2 cellular contexts compared by ENCODE assay signal in the genomic region with DNA sequence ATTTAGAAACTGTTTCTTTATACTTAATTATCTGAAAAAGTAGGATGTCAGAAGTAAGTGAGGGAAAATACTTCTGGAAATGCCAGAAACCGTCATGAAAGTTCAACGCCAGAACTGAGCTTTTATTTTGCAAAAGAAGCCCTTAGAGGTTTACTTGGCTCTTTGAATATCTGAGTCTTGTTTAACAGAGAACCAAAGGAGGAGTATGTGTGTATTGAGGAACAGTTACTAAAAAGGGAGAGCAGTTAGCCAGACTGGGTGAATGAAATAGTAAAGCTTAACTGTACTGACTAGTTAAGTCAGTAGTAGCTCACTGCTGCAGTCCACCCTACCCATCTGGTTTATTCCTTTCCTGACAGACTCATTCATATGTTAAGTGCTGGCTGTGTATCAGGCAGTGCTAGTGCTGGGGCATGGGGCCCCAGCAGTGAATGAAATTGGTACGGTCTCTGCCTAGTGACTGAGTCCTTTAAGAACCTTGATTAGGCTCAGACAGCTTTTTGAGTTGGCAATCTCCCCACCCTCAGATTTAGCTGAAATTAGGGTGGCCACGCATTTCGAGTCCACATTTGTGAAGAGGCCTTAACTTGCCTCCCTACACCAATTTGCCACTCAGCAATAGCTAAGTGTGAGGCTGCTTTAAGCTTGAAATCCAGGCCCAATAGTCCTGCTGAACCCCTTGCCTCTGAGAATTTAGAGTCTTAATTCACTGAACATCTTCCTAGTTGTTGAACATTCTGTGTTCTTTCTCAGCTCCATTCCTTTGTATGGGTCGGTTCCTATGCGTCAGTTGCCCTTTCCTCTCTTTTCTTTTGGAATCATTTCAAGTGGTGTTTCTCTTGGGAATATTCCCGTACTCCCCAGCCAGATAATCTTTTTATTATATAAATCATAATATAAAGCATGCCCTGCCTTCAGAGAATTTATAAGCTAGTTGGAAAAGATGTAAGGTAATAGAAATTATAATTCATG.
TF ChIP-seq lines count a peak whose summit lies in the region.

No MANE protein-coding gene starts in this region.

TF ChIP-seq in SK-N-SH treated with all-trans-retinoic acid at 6 μM for 48 hours, 23 proteins besides CTCF, POLR2A, EP300 and RAD21 (continued from another document):
- TF ChIP-seq, protein P1, sequence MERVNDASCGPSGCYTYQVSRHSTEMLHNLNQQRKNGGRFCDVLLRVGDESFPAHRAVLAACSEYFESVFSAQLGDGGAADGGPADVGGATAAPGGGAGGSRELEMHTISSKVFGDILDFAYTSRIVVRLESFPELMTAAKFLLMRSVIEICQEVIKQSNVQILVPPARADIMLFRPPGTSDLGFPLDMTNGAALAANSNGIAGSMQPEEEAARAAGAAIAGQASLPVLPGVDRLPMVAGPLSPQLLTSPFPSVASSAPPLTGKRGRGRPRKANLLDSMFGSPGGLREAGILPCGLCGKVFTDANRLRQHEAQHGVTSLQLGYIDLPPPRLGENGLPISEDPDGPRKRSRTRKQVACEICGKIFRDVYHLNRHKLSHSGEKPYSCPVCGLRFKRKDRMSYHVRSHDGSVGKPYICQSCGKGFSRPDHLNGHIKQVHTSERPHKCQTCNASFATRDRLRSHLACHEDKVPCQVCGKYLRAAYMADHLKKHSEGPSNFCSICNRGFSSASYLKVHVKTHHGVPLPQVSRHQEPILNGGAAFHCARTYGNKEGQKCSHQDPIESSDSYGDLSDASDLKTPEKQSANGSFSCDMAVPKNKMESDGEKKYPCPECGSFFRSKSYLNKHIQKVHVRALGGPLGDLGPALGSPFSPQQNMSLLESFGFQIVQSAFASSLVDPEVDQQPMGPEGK (CRISPR knock-in tag; IDR thresholded peaks at IDR 0.05; ENCODE audit: borderline replicate concordance) = no peak
- TF ChIP-seq, protein P2, sequence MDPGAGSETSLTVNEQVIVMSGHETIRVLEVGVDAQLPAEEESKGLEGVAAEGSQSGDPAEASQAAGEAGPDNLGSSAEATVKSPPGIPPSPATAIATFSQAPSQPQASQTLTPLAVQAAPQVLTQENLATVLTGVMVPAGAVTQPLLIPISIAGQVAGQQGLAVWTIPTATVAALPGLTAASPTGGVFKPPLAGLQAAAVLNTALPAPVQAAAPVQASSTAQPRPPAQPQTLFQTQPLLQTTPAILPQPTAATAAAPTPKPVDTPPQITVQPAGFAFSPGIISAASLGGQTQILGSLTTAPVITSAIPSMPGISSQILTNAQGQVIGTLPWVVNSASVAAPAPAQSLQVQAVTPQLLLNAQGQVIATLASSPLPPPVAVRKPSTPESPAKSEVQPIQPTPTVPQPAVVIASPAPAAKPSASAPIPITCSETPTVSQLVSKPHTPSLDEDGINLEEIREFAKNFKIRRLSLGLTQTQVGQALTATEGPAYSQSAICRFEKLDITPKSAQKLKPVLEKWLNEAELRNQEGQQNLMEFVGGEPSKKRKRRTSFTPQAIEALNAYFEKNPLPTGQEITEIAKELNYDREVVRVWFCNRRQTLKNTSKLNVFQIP (CRISPR knock-in tag; IDR thresholded peaks at IDR 0.05; ENCODE audit: borderline replicate concordance, low read depth) = no peak
- TF ChIP-seq SNAI2 (CRISPR knock-in tag; IDR thresholded peaks at IDR 0.05) = no peak
- no peak for TF ChIP-seq ZFP3 (CRISPR knock-in tag; IDR thresholded peaks at IDR 0.05)
- no peak for TF ChIP-seq CREB5 (CRISPR knock-in tag; IDR thresholded peaks at IDR 0.05; ENCODE audit: low read depth)
- no peak for TF ChIP-seq ZC3H10 (CRISPR knock-in tag; IDR thresholded peaks at IDR 0.05)
- no peak for TF ChIP-seq GLIS3 (CRISPR knock-in tag; IDR thresholded peaks at IDR 0.05)
- no peak for TF ChIP-seq ARNTL (CRISPR knock-in tag; IDR thresholded peaks at IDR 0.05; ENCODE audit: borderline replicate concordance, low read depth)
- TF ChIP-seq BACH2 (CRISPR knock-in tag; IDR thresholded peaks at IDR 0.05; ENCODE audit: borderline replicate concordance) = no peak
- no peak for TF ChIP-seq ZNF565 (CRISPR knock-in tag; conservative IDR thresholded peaks at IDR 0.05; ENCODE audit: low read depth)
- no peak for TF ChIP-seq OSR1 (CRISPR knock-in tag; IDR thresholded peaks at IDR 0.05)

TF ChIP-seq in SK-N-SH, 30 proteins besides CTCF, POLR2A, EP300 and RAD21 (continued from another document):
- TF ChIP-seq RXRA (IDR thresholded peaks at IDR 0.05; ENCODE audit: borderline replicate concordance, low read depth) (no peak), YY1 (IDR thresholded peaks at IDR 0.05; ENCODE audit: low read depth) (no peak), FOXM1 (IDR thresholded peaks at IDR 0.05; ENCODE audit: low read depth) (no peak), POLR2AphosphoS5 (IDR thresholded peaks at IDR 0.05; ENCODE audit: low read depth, low read length) (no peak), PBX3 (IDR thresholded peaks at IDR 0.05) (no peak), GABPA (IDR thresholded peaks at IDR 0.05; ENCODE audit: low read depth) (no peak), RCOR1 (IDR thresholded peaks at IDR 0.05; ENCODE audit: low read length) (no peak), TCF12 (IDR thresholded peaks at IDR 0.05) (no peak), IRF3 (IDR thresholded peaks at IDR 0.05; ENCODE audit: low read depth, low read length) (no peak), SMC3 (IDR thresholded peaks at IDR 0.05; ENCODE audit: low read depth, low read length) (no peak)
- TF ChIP-seq, protein P3, sequence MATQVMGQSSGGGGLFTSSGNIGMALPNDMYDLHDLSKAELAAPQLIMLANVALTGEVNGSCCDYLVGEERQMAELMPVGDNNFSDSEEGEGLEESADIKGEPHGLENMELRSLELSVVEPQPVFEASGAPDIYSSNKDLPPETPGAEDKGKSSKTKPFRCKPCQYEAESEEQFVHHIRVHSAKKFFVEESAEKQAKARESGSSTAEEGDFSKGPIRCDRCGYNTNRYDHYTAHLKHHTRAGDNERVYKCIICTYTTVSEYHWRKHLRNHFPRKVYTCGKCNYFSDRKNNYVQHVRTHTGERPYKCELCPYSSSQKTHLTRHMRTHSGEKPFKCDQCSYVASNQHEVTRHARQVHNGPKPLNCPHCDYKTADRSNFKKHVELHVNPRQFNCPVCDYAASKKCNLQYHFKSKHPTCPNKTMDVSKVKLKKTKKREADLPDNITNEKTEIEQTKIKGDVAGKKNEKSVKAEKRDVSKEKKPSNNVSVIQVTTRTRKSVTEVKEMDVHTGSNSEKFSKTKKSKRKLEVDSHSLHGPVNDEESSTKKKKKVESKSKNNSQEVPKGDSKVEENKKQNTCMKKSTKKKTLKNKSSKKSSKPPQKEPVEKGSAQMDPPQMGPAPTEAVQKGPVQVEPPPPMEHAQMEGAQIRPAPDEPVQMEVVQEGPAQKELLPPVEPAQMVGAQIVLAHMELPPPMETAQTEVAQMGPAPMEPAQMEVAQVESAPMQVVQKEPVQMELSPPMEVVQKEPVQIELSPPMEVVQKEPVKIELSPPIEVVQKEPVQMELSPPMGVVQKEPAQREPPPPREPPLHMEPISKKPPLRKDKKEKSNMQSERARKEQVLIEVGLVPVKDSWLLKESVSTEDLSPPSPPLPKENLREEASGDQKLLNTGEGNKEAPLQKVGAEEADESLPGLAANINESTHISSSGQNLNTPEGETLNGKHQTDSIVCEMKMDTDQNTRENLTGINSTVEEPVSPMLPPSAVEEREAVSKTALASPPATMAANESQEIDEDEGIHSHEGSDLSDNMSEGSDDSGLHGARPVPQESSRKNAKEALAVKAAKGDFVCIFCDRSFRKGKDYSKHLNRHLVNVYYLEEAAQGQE (IDR thresholded peaks at IDR 0.05; ENCODE audit: low read depth, low read length) = no peak
- TF ChIP-seq, protein P4, sequence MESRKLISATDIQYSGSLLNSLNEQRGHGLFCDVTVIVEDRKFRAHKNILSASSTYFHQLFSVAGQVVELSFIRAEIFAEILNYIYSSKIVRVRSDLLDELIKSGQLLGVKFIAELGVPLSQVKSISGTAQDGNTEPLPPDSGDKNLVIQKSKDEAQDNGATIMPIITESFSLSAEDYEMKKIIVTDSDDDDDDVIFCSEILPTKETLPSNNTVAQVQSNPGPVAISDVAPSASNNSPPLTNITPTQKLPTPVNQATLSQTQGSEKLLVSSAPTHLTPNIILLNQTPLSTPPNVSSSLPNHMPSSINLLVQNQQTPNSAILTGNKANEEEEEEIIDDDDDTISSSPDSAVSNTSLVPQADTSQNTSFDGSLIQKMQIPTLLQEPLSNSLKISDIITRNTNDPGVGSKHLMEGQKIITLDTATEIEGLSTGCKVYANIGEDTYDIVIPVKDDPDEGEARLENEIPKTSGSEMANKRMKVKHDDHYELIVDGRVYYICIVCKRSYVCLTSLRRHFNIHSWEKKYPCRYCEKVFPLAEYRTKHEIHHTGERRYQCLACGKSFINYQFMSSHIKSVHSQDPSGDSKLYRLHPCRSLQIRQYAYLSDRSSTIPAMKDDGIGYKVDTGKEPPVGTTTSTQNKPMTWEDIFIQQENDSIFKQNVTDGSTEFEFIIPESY (IDR thresholded peaks at IDR 0.05; ENCODE audit: borderline replicate concordance, low read depth) = no peak
- TF ChIP-seq, protein P5, sequence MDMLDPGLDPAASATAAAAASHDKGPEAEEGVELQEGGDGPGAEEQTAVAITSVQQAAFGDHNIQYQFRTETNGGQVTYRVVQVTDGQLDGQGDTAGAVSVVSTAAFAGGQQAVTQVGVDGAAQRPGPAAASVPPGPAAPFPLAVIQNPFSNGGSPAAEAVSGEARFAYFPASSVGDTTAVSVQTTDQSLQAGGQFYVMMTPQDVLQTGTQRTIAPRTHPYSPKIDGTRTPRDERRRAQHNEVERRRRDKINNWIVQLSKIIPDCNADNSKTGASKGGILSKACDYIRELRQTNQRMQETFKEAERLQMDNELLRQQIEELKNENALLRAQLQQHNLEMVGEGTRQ (IDR thresholded peaks at IDR 0.05; ENCODE audit: borderline replicate concordance, low read depth, low read length) = no peak
